In the genomic region with DNA sequence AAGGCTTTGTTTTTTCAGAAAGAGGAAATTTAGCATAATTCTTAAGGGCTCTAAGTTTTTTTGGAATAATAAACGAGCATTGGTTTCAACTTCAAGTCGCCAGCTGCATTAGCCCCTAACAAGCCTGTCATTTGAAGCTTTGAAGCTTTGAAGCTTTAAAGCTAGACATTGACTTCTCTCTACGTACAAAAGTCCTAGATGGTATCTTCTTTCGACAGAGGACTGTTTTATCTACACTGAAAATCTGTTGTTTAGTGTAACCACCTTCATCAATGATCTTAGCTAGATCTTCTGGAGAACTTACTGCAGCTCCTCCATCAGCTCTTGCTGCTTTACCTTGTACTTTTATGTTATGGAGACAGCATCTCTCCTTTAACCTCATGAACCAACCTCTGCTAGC, we compare ENCODE assay signal across 3 cellular contexts.
"Had no signal": no experiment of that assay in that cellular context is flagged by ENCODE, and none has a peak within 500 bp of the region (broad histone marks: within the 10 kb centered on the region; RNA-seq: fewer than 3 reads in every experiment).

No MANE protein-coding gene starts in this region.

- ATAC-seq: GM12878 had no signal

- H3K4me3 ChIP-seq: GM12878 had no signal

- DNase-seq: GDM1, GF-D8 had no signal
